In the genomic region with DNA sequence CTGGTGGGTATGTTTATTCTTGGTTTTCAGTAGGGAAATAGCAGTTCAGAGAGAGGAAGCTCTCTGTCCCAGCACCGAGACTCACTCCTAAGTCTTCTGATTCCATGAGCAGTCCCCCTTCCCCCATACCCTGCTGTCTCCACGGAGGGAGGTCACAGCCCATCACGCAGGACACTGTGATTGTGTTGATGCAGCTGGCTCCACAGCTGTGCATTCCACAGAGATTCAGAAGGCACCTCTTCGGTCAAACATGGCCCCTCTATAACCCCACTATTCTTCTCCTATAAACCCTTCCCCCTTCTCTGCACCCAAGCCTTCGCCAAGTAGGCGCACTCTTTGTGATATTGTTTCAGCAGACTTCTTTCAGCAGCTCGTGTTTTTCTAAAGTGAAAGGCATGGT, we compare ENCODE assay signal across 16 cellular contexts.
DNase-seq lines count a peak whose midpoint lies in the region; ATAC-seq and TF ChIP-seq lines count a peak whose summit lies in the region.
"Had no signal": no experiment of that assay in that cellular context is flagged by ENCODE, and none has a peak within 500 bp of the region (broad histone marks: within the 10 kb centered on the region; RNA-seq: fewer than 3 reads in every experiment).

No MANE protein-coding gene starts in this region.

- no peaks in the 10 kb centered on the region for H3K4me1 ChIP-seq in transverse colon

- H3K9me3 ChIP-seq in transverse colon = no peaks in the 10 kb centered on the region
- H3K9me3 ChIP-seq: HAP-1 had no signal

- H3K27ac ChIP-seq in transverse colon = no peak overlapping the region

- ATAC-seq in sciatic nerve (peak; percentile 95), GM19324 (IDR thresholded peaks at IDR 0.05; ENCODE audit: low FRiP score, unreplicated experiment) (no peak), GM19397 (IDR thresholded peaks at IDR 0.05; ENCODE audit: unreplicated experiment) (no peak)

- no peak for TF ChIP-seq EP300 in transverse colon (IDR thresholded peaks at IDR 0.05; ENCODE audit: low read depth)

- no peaks in the 10 kb centered on the region for H3K36me3 ChIP-seq in transverse colon
- H3K36me3 ChIP-seq: HAP-1 had no signal

- in situ Hi-C loops in transverse colon (cut with MboI; ENCODE audit: low pct_ligation_motif_present in 1 of 4, low pct_unique_long_range_greater_than_20kb in 1 of 4, low sequenced_read_pairs in 3 of 4) = loop anchor here in 1 of 4 donors (25.0 kb wide), 1 partner anchor 98 kb away; no protein-coding TSS in a partner anchor

- no peak for TF ChIP-seq CTCF in transverse colon (IDR thresholded peaks at IDR 0.05)

- intact Hi-C loops in sciatic nerve (cut with DNase I) (no loop called here), transverse colon (cut with DNase I; ENCODE audit: low total_unique reads) (no loop called here)

- no peaks in the 10 kb centered on the region for H3K27me3 ChIP-seq in transverse colon

- TF ChIP-seq POLR2A in transverse colon (IDR thresholded peaks at IDR 0.05) = no peak

- WGBS in transverse colon (ENCODE audit: low coverage in 1 of 2), 2 donors = 87 to 97% methylated on average over 3 to 7 of the region's 7 CpGs

- DNase-seq in LHCN-M2 (ENCODE audit: low read depth) = peak; percentile 73
- DNase-seq in myocyte (ENCODE audit: low read depth) = peak; percentile 26
- peak; percentile 59 for DNase-seq in sciatic nerve (ENCODE audit: low spot score)
- DNase-seq in transverse colon = no peak
- DNase-seq: C1 segment of cervical spinal cord; Calu3; CD4-positive, alpha-beta memory T cell; COR-L47; DMS53; DMS79 treated with DMSO at 0.1 percent for 48 hours; GF-D8; GOT3; HFFc6 had no signal

- H3K4me3 ChIP-seq in transverse colon = no peak overlapping the region
- H3K4me3 ChIP-seq: HAP-1 had no signal
